Comparison of ENCODE assay signal across 18 cellular contexts in genomic region chr2:180367831-180368230, GRCh38.
DNase-seq lines count a peak whose midpoint lies in the region; ATAC-seq, FAIRE-seq and TF ChIP-seq lines count a peak whose summit lies in the region.
"Had no signal": no experiment of that assay in that cellular context is flagged by ENCODE, and none has a peak within 500 bp of the region (broad histone marks: within the 10 kb centered on the region; RNA-seq: fewer than 3 reads in every experiment).

No MANE protein-coding gene starts in this region.

- no peaks in the 10 kb centered on the region for H4K20me1 ChIP-seq in PC-9 (ENCODE audit: insufficient read depth)

- no peaks in the 10 kb centered on the region for H3K79me2 ChIP-seq in PC-9 (ENCODE audit: low read depth)

- H3K9me2 ChIP-seq in PC-9 (ENCODE audit: insufficient read depth): no peaks in the 10 kb centered on the region

- no peak for DNase-seq in Right ventricle myocardium inferior (ENCODE audit: missing footprints)
- DNase-seq in cardiac septum (ENCODE audit: low spot score): no peak
- DNase-seq in PC-9: peak; percentile 5 to 91
- DNase-seq in epithelial cell of proximal tubule (ENCODE audit: low read depth): peak; percentile 23
- peak; percentile 3 for DNase-seq in small intestine
- no peak for DNase-seq in KG1 (lab: John Stamatoyannopoulos, UW)
- no peak for DNase-seq in SW 1271 (lab: John Stamatoyannopoulos, UW)
- DNase-seq: activated gamma-delta T cell, DMS79, gastrocnemius medialis, KBM-7, NCI-H345, OCI-M1, T1000 had no signal

- intact Hi-C loops in Right ventricle myocardium inferior (cut with DNase I) (no loop called here), cardiac septum (cut with DNase I) (no loop called here), PC-9 (cut with micrococcal nuclease; ENCODE audit: unreplicated experiment) (loop anchor here (10.0 kb wide), 1 partner anchor 677 kb away; no protein-coding TSS in a partner anchor)

- no peaks in the 10 kb centered on the region for H3F3A ChIP-seq in PC-9 (ENCODE audit: insufficient read depth, low read depth)

- POLR2A ChIA-PET in PC-9 (lab: Charles Lee; ENCODE audit: unreplicated experiment): no interaction called here

- FAIRE-seq in small intestine (lab: Jason Lieb, UNC): no peak
- FAIRE-seq: GM12892, GM19239, urothelium cell line had no signal

- H3K27me3 ChIP-seq in PC-9 (ENCODE audit: insufficient read depth, low read depth): no peaks in the 10 kb centered on the region
- no peaks in the 10 kb centered on the region for H3K27me3 ChIP-seq in small intestine (ENCODE audit: control insufficient read depth in 2 of 2, insufficient read depth in 2 of 2, low read length in 2 of 2)
- H3K27me3 ChIP-seq: gastrocnemius medialis had no signal

- BruUV-seq in PC-9 (replicated peaks; lab: Mats Ljungman, UMichigan): no TSS peak

- H3K36me3 ChIP-seq in PC-9 (ENCODE audit: low read depth) (no peaks in the 10 kb centered on the region), small intestine (ENCODE audit: control insufficient read depth in 2 of 2, insufficient read depth in 2 of 2, low read length in 2 of 2) (no peaks in the 10 kb centered on the region)
- H3K36me3 ChIP-seq: gastrocnemius medialis had no signal

- no peaks in the 10 kb centered on the region for H3K9me3 ChIP-seq in PC-9 (ENCODE audit: insufficient read depth, low read depth)
- no peaks in the 10 kb centered on the region for H3K9me3 ChIP-seq in small intestine (ENCODE audit: control insufficient read depth, low read depth)
- H3K9me3 ChIP-seq: gastrocnemius medialis had no signal

- CTCF ChIA-PET in PC-9 (lab: Charles Lee): no interaction called here

- H3K4me2 ChIP-seq in PC-9: no peak overlapping the region

- no peak overlapping the region for H2AFZ ChIP-seq in PC-9

- no peak overlapping the region for H3K4me3 ChIP-seq in PC-9
- H3K4me3 ChIP-seq in epithelial cell of proximal tubule (ENCODE audit: low read depth, low read length): no peak overlapping the region
- no peak overlapping the region for H3K4me3 ChIP-seq in small intestine (ENCODE audit: low read depth in 1 of 2, low read length in 2 of 2)
- H3K4me3 ChIP-seq: gastrocnemius medialis had no signal

- H3K4me1 ChIP-seq in PC-9 (replicated peaks; ENCODE audit: insufficient read depth): 0 out of 2 replicates have a peak, but pooled peaks cover 7% of the 10 kb centered on the region
- H3K4me1 ChIP-seq in small intestine (ENCODE audit: control insufficient read depth in 2 of 2, insufficient read depth in 1 of 2, low read depth in 1 of 2, low read length in 1 of 2): no peaks in the 10 kb centered on the region
- H3K4me1 ChIP-seq: gastrocnemius medialis had no signal

- TF ChIP-seq CTCF in PC-9 (conservative IDR thresholded peaks at IDR 0.05) (no peak), epithelial cell of proximal tubule (conservative IDR thresholded peaks at IDR 0.05; ENCODE audit: low read depth, low read length) (no peak)

- H3K27ac ChIP-seq in PC-9 (no peak overlapping the region), small intestine (ENCODE audit: low read depth in 1 of 2, low read length in 1 of 2) (no peak overlapping the region)
- H3K27ac ChIP-seq: gastrocnemius medialis had no signal

- ATAC-seq in Right ventricle myocardium inferior: peak; percentile 42
- no peak for ATAC-seq in GM18498 (IDR thresholded peaks at IDR 0.05; ENCODE audit: unreplicated experiment)
- ATAC-seq: gastrocnemius medialis had no signal

Comparison
In these comparisons a context has a peak if more than half of its experiments do, and no peak if none do; other contexts are left out.
1. DNase-seq: peak in PC-9 (2 of 2), epithelial cell of proximal tubule (single experiment) and small intestine (single experiment); none in Right ventricle myocardium inferior (single experiment), cardiac septum (single experiment), KG1 (single experiment) and SW 1271 (0 of 2).